ENCODE assay signal across 21 cellular contexts in the genomic region with DNA sequence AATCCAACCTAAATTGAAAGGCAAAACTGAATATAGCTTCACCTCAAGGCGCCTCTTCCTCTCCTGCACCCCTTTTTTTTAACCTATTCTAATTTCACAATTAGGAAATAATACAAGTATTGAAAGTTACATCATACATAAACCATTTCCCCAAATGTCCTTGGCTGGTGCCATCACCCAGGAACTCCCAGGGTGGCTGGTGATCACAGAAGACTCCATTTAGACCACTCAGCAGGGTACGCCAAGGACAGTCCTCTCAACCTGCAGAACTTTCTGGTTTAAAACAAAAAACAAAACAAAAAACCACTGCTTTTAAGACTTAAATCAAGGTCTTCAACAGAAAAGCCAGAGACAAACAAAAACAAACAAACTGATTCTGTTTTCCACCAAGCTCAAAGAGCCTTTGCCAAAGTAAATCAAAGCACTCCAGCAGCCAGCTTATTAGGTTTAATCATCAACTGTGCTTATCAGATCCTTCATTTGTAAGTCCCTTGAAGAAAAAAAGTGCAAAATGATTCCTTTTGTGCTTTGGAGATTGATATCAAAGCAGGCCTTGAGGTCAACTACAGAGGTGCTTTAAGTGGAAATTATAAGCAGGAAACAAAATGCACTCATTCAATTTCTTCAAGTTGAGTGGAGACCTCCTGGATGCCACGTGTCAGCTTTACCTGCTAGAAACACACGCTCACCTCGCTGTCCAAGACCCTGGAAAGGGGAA.
DNase-seq lines count a peak whose midpoint lies in the region; ATAC-seq and TF ChIP-seq lines count a peak whose summit lies in the region.
"Had no signal": no experiment of that assay in that cellular context is flagged by ENCODE, and none has a peak within 500 bp of the region (broad histone marks: within the 10 kb centered on the region; RNA-seq: fewer than 3 reads in every experiment).

No MANE protein-coding gene starts in this region.

- H3K4me3 ChIP-seq in HUES6 (ENCODE audit: low read depth, low read length) (no peak overlapping the region), colonic mucosa (no peak overlapping the region), mesendoderm (ENCODE audit: low read length) (no peak overlapping the region), thyroid gland (replicated peaks in 1 of 3) (no peak overlapping the region)
- H3K4me3 ChIP-seq: ovary, SK-N-MC had no signal

- no peak overlapping the region for H3K18ac ChIP-seq in mesendoderm (ENCODE audit: low read length)

- H3K4me1 ChIP-seq in HUES6 (ENCODE audit: control insufficient read depth, insufficient read depth, low read length) (peaks cover 6% of the 10 kb centered on the region), colonic mucosa (peaks cover 5% of the 10 kb centered on the region), mesendoderm (ENCODE audit: control insufficient read depth, low read depth, low read length) (peaks cover 2% of the 10 kb centered on the region), thyroid gland (peaks cover 9 to 43% of the 10 kb centered on the region in 2 donors)

- no peak overlapping the region for H3K27ac ChIP-seq in HUES6 (ENCODE audit: low read depth, low read length)
- H3K27ac ChIP-seq in colonic mucosa, result peak overlapping the region; percentile 21
- H3K27ac ChIP-seq in mesendoderm (ENCODE audit: low read depth, low read length), result peak overlapping the region; percentile 60
- H3K27ac ChIP-seq in thyroid gland, result peak overlapping the region in 2 of 3 donors; percentile 84 to 87
- H3K27ac ChIP-seq: SK-N-MC had no signal

- H3K27me3 ChIP-seq in HUES6 (ENCODE audit: control insufficient read depth, insufficient read depth, low read length) (no peaks in the 10 kb centered on the region), colonic mucosa (no peaks in the 10 kb centered on the region), mesendoderm (ENCODE audit: insufficient read depth, low read length, poor library complexity) (no peaks in the 10 kb centered on the region), thyroid gland (no peaks in the 10 kb centered on the region)
- H3K27me3 ChIP-seq: ovary had no signal

- no peak overlapping the region for H2BK15ac ChIP-seq in mesendoderm (replicated peaks; ENCODE audit: low read depth)

- H2BK120ac ChIP-seq in mesendoderm (ENCODE audit: low read depth, low read length), result no peak overlapping the region

- H3K79me2 ChIP-seq in mesendoderm (ENCODE audit: control insufficient read depth, insufficient read depth, low read length), result no peaks in the 10 kb centered on the region

- no peak for TF ChIP-seq CTCF in colonic mucosa (IDR thresholded peaks at IDR 0.05)
- TF ChIP-seq CTCF in thyroid gland (IDR thresholded peaks at IDR 0.05), result no peak

- H3K4ac ChIP-seq in mesendoderm (ENCODE audit: low read depth, low read length), result no peak overlapping the region

- H3K79me1 ChIP-seq in mesendoderm (ENCODE audit: low read length), result no peaks in the 10 kb centered on the region

- no peaks in the 10 kb centered on the region for H3K9me3 ChIP-seq in HUES6 (ENCODE audit: control insufficient read depth, insufficient read depth, low read depth, low read length)
- H3K9me3 ChIP-seq in colonic mucosa, result no peaks in the 10 kb centered on the region
- no peaks in the 10 kb centered on the region for H3K9me3 ChIP-seq in thyroid gland
- H3K9me3 ChIP-seq: ovary had no signal

- no peak overlapping the region for H3K56ac ChIP-seq in mesendoderm (ENCODE audit: low read length)

- no peak overlapping the region for H3K23ac ChIP-seq in mesendoderm (ENCODE audit: low read length)

- DNase-seq in colonic mucosa (no peak), mesendoderm (peak; percentile 58), thyroid gland (no peak), kidney tubule cell (ENCODE audit: low spot score) (no peak), NCI-H1694 treated with DMSO at 0.1 percent for 48 hours (lab: John Stamatoyannopoulos, UW) (no peak), Right ventricle myocardium superior (no peak), GM03348 (ENCODE audit: low spot score) (no peak)
- DNase-seq: activated B cell treated with CpG ODN at 0.5 μM for 24 hours; activated CD4-positive, alpha-beta memory T cell treated with anti-CD3 and anti-CD28 coated beads, Interleukin-2, amount 10 ng/mL, durations not matched to agents 7 days and 5 days; activated gamma-delta T cell treated with Interleukin-2 at 50 U/mL for 16 hours; activated T-cell treated with anti-CD3 and anti-CD28 coated beads for 4 hours; dermis blood vessel endothelial cell; EL; naive thymus-derived CD8-positive, alpha-beta T cell; NCI-H1930; ovary; stimulated activated CD4-positive, alpha-beta T cell treated with anti-CD3 and anti-CD28 coated beads, Interleukin-2, amount 100 ng/mL, for 24 hours; stimulated activated naive CD4-positive, alpha-beta T cell; T-helper 9 cell had no signal

- ATAC-seq in Right ventricle myocardium superior (ENCODE audit: poor library complexity), result no peak
- ATAC-seq: naive thymus-derived CD8-positive, alpha-beta T cell had no signal

- WGBS in mesendoderm (ENCODE audit: extremely low coverage, insufficient coverage, low lambda C conversion rate), result no CpG with 5 or more reads among the region's 5 CpGs
- 95 to 96% methylated on average over 5 of the region's 5 CpGs for WGBS in thyroid gland, 2 donors

- H4K8ac ChIP-seq in mesendoderm (ENCODE audit: low read depth, low read length), result no peak overlapping the region

- H3K36me3 ChIP-seq in HUES6 (ENCODE audit: control insufficient read depth, insufficient read depth, low read length) (no peaks in the 10 kb centered on the region), colonic mucosa (no peaks in the 10 kb centered on the region), mesendoderm (ENCODE audit: control insufficient read depth, insufficient read depth, low read length) (no peaks in the 10 kb centered on the region), thyroid gland (no peaks in the 10 kb centered on the region)
- H3K36me3 ChIP-seq: ovary had no signal

- H2AK5ac ChIP-seq in mesendoderm (ENCODE audit: low read length), result no peak overlapping the region

- H3K9ac ChIP-seq in HUES6 (ENCODE audit: low read length) (peak overlapping the region; percentile 3), colonic mucosa (ENCODE audit: low read depth in 2 of 2, low read length in 2 of 2) (peak overlapping the region in 1 of 2 donors; percentile 29), mesendoderm (ENCODE audit: low read length) (no peak overlapping the region)

- no peak overlapping the region for H4K5ac ChIP-seq in mesendoderm (ENCODE audit: low read length)

- TF ChIP-seq POLR2A in thyroid gland (IDR thresholded peaks at IDR 0.05), result no peak

- peak overlapping the region; percentile 38 for H2BK5ac ChIP-seq in mesendoderm (ENCODE audit: low read length)

- intact Hi-C loops in colonic mucosa (cut with DNase I), result no loop called here
- intact Hi-C loops in thyroid gland (cut with DNase I), result no loop called here
- intact Hi-C loops in Right ventricle myocardium superior (cut with DNase I), result no loop called here

- H3K4me2 ChIP-seq in mesendoderm (ENCODE audit: low read length), result no peak overlapping the region
